ENCODE assay signal across 8 cellular contexts in genomic region chr16:2473425-2473926, GRCh38. TPM values are rescaled to one million over a fixed set of nuclear protein-coding genes. Genes with fewer than 3 reads are reported as not detected.
A peak's percentile ranks its signal among the peaks of the same experiment; 100 is the strongest.
DNase-seq lines count a peak whose midpoint lies in the region; ATAC-seq and TF ChIP-seq lines count a peak whose summit lies in the region.

No MANE protein-coding gene starts in this region.

- peak overlapping the region; percentile 81 for H2AFZ ChIP-seq in mammary epithelial cell (ENCODE audit: low read depth, low read length)

- H3K9ac ChIP-seq in mammary epithelial cell (ENCODE audit: insufficient read depth, low read length) (no peak overlapping the region), rectal smooth muscle tissue (ENCODE audit: low read length) (no peak overlapping the region)

- TF ChIP-seq CTCF in mammary epithelial cell (conservative IDR thresholded peaks at IDR 0.05 in 1 of 2, IDR thresholded peaks at IDR 0.05 in 1 of 2; ENCODE audit: extremely low read depth in 1 of 2, insufficient read depth in 1 of 2, low read depth in 1 of 2, low read length in 2 of 2) = no peak

- no peaks in the 10 kb centered on the region for H4K20me1 ChIP-seq in mammary epithelial cell (ENCODE audit: insufficient read depth, low read length)

- no TSS peak for BruUV-seq in mammary epithelial cell (replicated peaks; lab: Mats Ljungman, UMichigan)

- no peak for ATAC-seq in GM18873 (IDR thresholded peaks at IDR 0.05; ENCODE audit: low FRiP score, unreplicated experiment)

- peak; percentile 39 to 79 for DNase-seq in NCI-H524 (lab: John Stamatoyannopoulos, UW)
- no peak for DNase-seq in NCI-H524 treated with DMSO at 0.1 percent for 48 hours (lab: John Stamatoyannopoulos, UW)
- peak; percentile 91 for DNase-seq in NCI-H82 (lab: John Stamatoyannopoulos, UW)
- DNase-seq in mammary epithelial cell = no peak
- no peak for DNase-seq in KBM-7
- no peak for DNase-seq in NCI-H1694 treated with DMSO at 0.1 percent for 48 hours (lab: John Stamatoyannopoulos, UW)

- H3K4me1 ChIP-seq in mammary epithelial cell (ENCODE audit: insufficient read depth, low read length) (peaks cover 37% of the 10 kb centered on the region), rectal smooth muscle tissue (ENCODE audit: control insufficient read depth, insufficient read depth, low read length) (no peaks in the 10 kb centered on the region)

- 10% methylated on average over 11 of the region's 50 CpGs for WGBS in mammary epithelial cell (ENCODE audit: low coverage, missing lambda C conversion rate)

- intact Hi-C loops in mammary epithelial cell (cut with micrococcal nuclease) = no loop called here

- in situ Hi-C loops in mammary epithelial cell (cut with MboI; ENCODE audit: low sequenced_read_pairs in 2 of 2) (no loop called here), KBM-7 (cut with MboI; ENCODE audit: low pct_unique_long_range_greater_than_20kb, low sequenced_read_pairs) (no loop called here)

- H3K4me2 ChIP-seq in mammary epithelial cell (ENCODE audit: insufficient read depth, low read depth, low read length) = peak overlapping the region; percentile 100

- no peaks in the 10 kb centered on the region for H3K9me3 ChIP-seq in mammary epithelial cell (replicated peaks; ENCODE audit: insufficient read depth, low read length)

- dilution Hi-C loops in mammary epithelial cell (cut with HindIII; ENCODE audit: low sequenced_read_pairs) = no loop called here

- peaks cover 17% of the 10 kb centered on the region for H3K79me2 ChIP-seq in mammary epithelial cell (ENCODE audit: insufficient read depth, low read length)

- no peaks in the 10 kb centered on the region for H3K36me3 ChIP-seq in mammary epithelial cell (ENCODE audit: insufficient read depth, low read length)
- no peaks in the 10 kb centered on the region for H3K36me3 ChIP-seq in rectal smooth muscle tissue (ENCODE audit: control insufficient read depth, insufficient read depth, low read length)

- CTCF ChIA-PET in mammary epithelial cell (lab: Charles Lee; ENCODE audit: low non-redundant PET) = no interaction called here

- peak overlapping the region in 2 of 3 experiments; percentile 17 to 28 for H3K4me3 ChIP-seq in mammary epithelial cell (replicated peaks in 1 of 3; ENCODE audit: insufficient read depth in 1 of 3, low read depth in 2 of 3, low read length in 3 of 3)
- H3K4me3 ChIP-seq in rectal smooth muscle tissue (ENCODE audit: low read length) = peak overlapping the region; percentile 36

- H3K27me3 ChIP-seq in mammary epithelial cell (ENCODE audit: insufficient read depth, low read length) (no peaks in the 10 kb centered on the region), rectal smooth muscle tissue (ENCODE audit: control insufficient read depth, insufficient read depth, low read length) (peaks cover 27% of the 10 kb centered on the region)

- H3K27ac ChIP-seq in mammary epithelial cell (ENCODE audit: insufficient read depth, low read depth, low read length) = no peak overlapping the region
- H3K27ac ChIP-seq in rectal smooth muscle tissue (ENCODE audit: low read depth, low read length) = no peak overlapping the region

RNA-seq across cellular contexts. Expression of gene TBC1D24, which starts 1.5 kb away (rescaled TPM):
- 10 to 100 TPM; 11.4 to 12.3 TPM for total RNA-seq in mammary epithelial cell
- polyA plus RNA-seq in mammary epithelial cell = 5.6 TPM
- polyA minus RNA-seq in mammary epithelial cell = 8.3 TPM

RNA-seq across cellular contexts. Expression of gene NTN3, which starts 2.4 kb away (rescaled TPM):
- under 1 TPM in 1 of 2 donors, not detected in 1; under 0.01 TPM for total RNA-seq in mammary epithelial cell
- not detected for polyA plus RNA-seq in mammary epithelial cell
- polyA minus RNA-seq in mammary epithelial cell = not detected

RNA-seq across cellular contexts. Expression of gene TEDC2, which starts 13.6 kb away (rescaled TPM):
- total RNA-seq in mammary epithelial cell = 1 to 10 TPM; 1.8 to 7.2 TPM
- 6.5 TPM for polyA plus RNA-seq in mammary epithelial cell
- 8.1 TPM for polyA minus RNA-seq in mammary epithelial cell

RNA-seq across cellular contexts. Expression of gene ATP6V0C, which starts 40.3 kb away (rescaled TPM):
- 100 to 1,000 TPM in 1 of 2 donors, 10 to 100 TPM in 1; 41.5 to 250 TPM for total RNA-seq in mammary epithelial cell
- 95.2 TPM for polyA plus RNA-seq in mammary epithelial cell
- polyA minus RNA-seq in mammary epithelial cell = 81.4 TPM

RNA-seq across cellular contexts. Expression of gene CCNF, which starts 44.2 kb away (rescaled TPM):
- total RNA-seq in mammary epithelial cell = 10 to 100 TPM in 1 of 2 donors, 1 to 10 TPM in 1; 5.7 to 22.7 TPM
- 21.4 TPM for polyA plus RNA-seq in mammary epithelial cell
- polyA minus RNA-seq in mammary epithelial cell = 76.4 TPM

Comparison
In these comparisons a context has a peak if more than half of its experiments do, and no peak if none do; other contexts are left out.
1. DNase-seq: peak in NCI-H524 (2 of 2) and NCI-H82 (single experiment); none in NCI-H524 treated with DMSO at 0.1 percent for 48 hours (single experiment), mammary epithelial cell (single experiment), KBM-7 (single experiment) and NCI-H1694 treated with DMSO at 0.1 percent for 48 hours (single experiment).